In genomic region chr6:35216832-35217811, GRCh38 we compare ENCODE assay signal across 14 cellular contexts. TPM values are rescaled to one million over a fixed set of nuclear protein-coding genes. Genes with fewer than 3 reads are reported as not detected.
DNase-seq lines count a peak whose midpoint lies in the region; ATAC-seq and TF ChIP-seq lines count a peak whose summit lies in the region.
"Had no signal": no experiment of that assay in that cellular context is flagged by ENCODE, and none has a peak within 500 bp of the region (broad histone marks: within the 10 kb centered on the region; RNA-seq: fewer than 3 reads in every experiment).

No MANE protein-coding gene starts in this region.

- H3K36me3 ChIP-seq in heart right ventricle: no peaks in the 10 kb centered on the region
- H3K36me3 ChIP-seq: esophagus squamous epithelium, right atrium auricular region had no signal

- TF ChIP-seq CTCF in heart right ventricle (IDR thresholded peaks at IDR 0.05): no peak
- no peak for TF ChIP-seq CTCF in type B pancreatic cell (conservative IDR thresholded peaks at IDR 0.05)

- H3K4me3 ChIP-seq in heart right ventricle: no peak overlapping the region
- H3K4me3 ChIP-seq: esophagus squamous epithelium, right atrium auricular region had no signal

- intact Hi-C loops in heart right ventricle (cut with DNase I): no loop called here
- intact Hi-C loops in cardiac septum (cut with DNase I): no loop called here

- no peaks in the 10 kb centered on the region for H3K9me3 Mint-ChIP-seq in type B pancreatic cell
- H3K9me3 Mint-ChIP-seq: activated naive CD4-positive, alpha-beta T cell treated with anti-CD3 and anti-CD28 coated beads, Interleukin-2, amount 50 U/mL, for 24 hours had no signal

- no peak for DNase-seq in heart right ventricle
- DNase-seq in cardiac septum (ENCODE audit: low spot score): no peak
- peak; percentile 88 for DNase-seq in NCI-H748 (lab: John Stamatoyannopoulos, UW; ENCODE audit: unreplicated experiment)
- peak; percentile 70 for DNase-seq in left kidney (ENCODE audit: low read depth, low spot score)
- DNase-seq in type B pancreatic cell (ENCODE audit: extremely low spot score, unreplicated experiment): no peak
- no peak for DNase-seq in erythroblast (lab: John Stamatoyannopoulos, UW)
- DNase-seq in NCI-H1694 (lab: John Stamatoyannopoulos, UW): no peak
- DNase-seq: activated CD8-positive, alpha-beta memory T cell treated with anti-CD3 and anti-CD28 coated beads, Interleukin-2, amount 10 ng/mL, durations not matched to agents 7 days and 5 days; esophagus squamous epithelium; stimulated activated CD4-positive, alpha-beta T cell treated with anti-CD3 and anti-CD28 coated beads, Interleukin-4, amount 100 ng/mL, for 4 hours; stimulated activated naive CD4-positive, alpha-beta T cell treated with Interleukin-2 at 50 U/mL for 16 hours had no signal

- peak overlapping the region in 8 of 10 donors; percentile 19 to 62 (median 37) for H3K27ac ChIP-seq in heart right ventricle
- H3K27ac ChIP-seq: esophagus squamous epithelium, right atrium auricular region had no signal

- peak overlapping the region; percentile 74 for H3K4me3 Mint-ChIP-seq in type B pancreatic cell
- H3K4me3 Mint-ChIP-seq: activated CD8-positive, alpha-beta memory T cell treated with anti-CD3 and anti-CD28 coated beads, Interleukin-2, amount 10 ng/mL, durations not matched to agents 7 days and 5 days; activated naive CD4-positive, alpha-beta T cell treated with anti-CD3 and anti-CD28 coated beads, Interleukin-2, amount 50 U/mL, for 24 hours had no signal

- peaks cover 47% of the 10 kb centered on the region for H3K4me1 Mint-ChIP-seq in type B pancreatic cell (ENCODE audit: unreplicated experiment)

- peak overlapping the region; percentile 76 for H3K27ac Mint-ChIP-seq in type B pancreatic cell
- H3K27ac Mint-ChIP-seq: activated CD8-positive, alpha-beta memory T cell treated with anti-CD3 and anti-CD28 coated beads, Interleukin-2, amount 10 ng/mL, durations not matched to agents 7 days and 5 days; activated naive CD4-positive, alpha-beta T cell treated with anti-CD3 and anti-CD28 coated beads, Interleukin-2, amount 50 U/mL, for 24 hours had no signal

- H3K36me3 Mint-ChIP-seq in type B pancreatic cell: peaks cover 3% of the 10 kb centered on the region
- H3K36me3 Mint-ChIP-seq: activated CD8-positive, alpha-beta memory T cell treated with anti-CD3 and anti-CD28 coated beads, Interleukin-2, amount 10 ng/mL, durations not matched to agents 7 days and 5 days; activated naive CD4-positive, alpha-beta T cell treated with anti-CD3 and anti-CD28 coated beads, Interleukin-2, amount 50 U/mL, for 24 hours had no signal

- H3K4me1 ChIP-seq in heart right ventricle: peaks cover 4 to 80% (median 53%) of the 10 kb centered on the region in 9 donors

- WGBS in heart right ventricle, 2 donors: 45 to 46% methylated on average over 12 to 14 of the region's 17 CpGs

- peaks cover 13% of the 10 kb centered on the region for H3K27me3 Mint-ChIP-seq in type B pancreatic cell

- no peaks in the 10 kb centered on the region for H3K9me3 ChIP-seq in heart right ventricle
- H3K9me3 ChIP-seq: esophagus squamous epithelium, right atrium auricular region had no signal

- no peak for ATAC-seq in heart right ventricle
- ATAC-seq in GM21717 (IDR thresholded peaks at IDR 0.05; ENCODE audit: unreplicated experiment): no peak
- ATAC-seq: activated CD8-positive, alpha-beta memory T cell treated with anti-CD3 and anti-CD28 coated beads, Interleukin-2, amount 10 ng/mL, durations not matched to agents 7 days and 5 days had no signal

- no peak for TF ChIP-seq POLR2A in erythroblast (IDR thresholded peaks at IDR 0.05; ENCODE audit: low read length)

- H3K27me3 ChIP-seq in heart right ventricle: peaks cover 0 to 56% (median 20%) of the 10 kb centered on the region in 7 donors

RNA-seq across cellular contexts. Expression of gene SCUBE3, which starts 3.4 kb away (rescaled TPM):
- total RNA-seq in heart right ventricle: 10 to 100 TPM in 4 of 10 donors, 1 to 10 TPM in 6; 4.9 to 18.8 (median 9.0) TPM
- polyA plus RNA-seq in heart right ventricle: 1 to 10 TPM; 1.2 to 5.6 TPM
- total RNA-seq in cardiac septum: 5.2 TPM
- total RNA-seq in type B pancreatic cell (ENCODE audit: low replicate concordance): 14.7 and 14.9 TPM in 2 replicates

RNA-seq across cellular contexts. Expression of gene ZNF76, which starts 42.4 kb away (rescaled TPM):
- total RNA-seq in heart right ventricle (10 to 100 TPM; 29.8 to 48.9 (median 37.8) TPM), cardiac septum (39.9 TPM), type B pancreatic cell (ENCODE audit: low replicate concordance) (25.3 and 37.3 TPM in 2 replicates)
- 10 to 100 TPM; 17.9 to 67.1 TPM for polyA plus RNA-seq in heart right ventricle

Comparison
In these comparisons a context has a peak if more than half of its experiments do, and no peak if none do; other contexts are left out.
1. DNase-seq: peak in NCI-H748 (single experiment) and left kidney (single experiment); none in heart right ventricle (0 of 2), cardiac septum (single experiment), type B pancreatic cell (single experiment), erythroblast (0 of 2) and NCI-H1694 (single experiment).